Comparison of ENCODE assay signal across 8 cellular contexts in the genomic region with DNA sequence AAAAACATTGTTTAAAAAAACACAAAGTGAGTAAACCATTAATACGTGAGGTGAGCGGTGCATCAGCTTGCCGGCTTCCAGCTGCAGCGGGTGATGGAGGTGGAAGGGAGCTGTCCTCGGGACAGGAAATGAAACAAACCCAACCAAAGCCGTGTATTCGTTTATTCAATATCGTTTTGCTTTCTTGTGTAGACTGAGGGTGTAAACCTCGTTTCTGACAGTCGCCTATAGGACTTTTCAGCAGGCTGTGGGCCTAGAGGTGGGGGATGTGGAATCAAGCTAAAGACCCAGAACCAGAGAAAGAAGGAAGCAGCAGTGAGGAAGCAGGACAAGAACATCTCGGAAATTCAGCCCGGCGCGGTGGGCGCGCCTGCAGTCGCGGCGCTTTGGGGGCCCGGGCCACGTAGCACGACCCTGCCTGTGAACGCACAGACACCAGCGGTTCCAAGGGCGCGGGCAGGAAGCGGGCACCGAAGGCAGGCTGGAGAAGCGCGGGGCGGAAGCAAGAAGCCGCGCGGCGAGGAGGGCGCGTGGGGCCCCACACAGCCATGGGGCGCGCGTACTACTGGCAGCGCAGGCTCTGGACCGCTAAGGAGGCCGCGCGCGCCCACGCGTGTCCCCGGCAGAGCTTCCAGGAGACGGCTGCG. TPM values are rescaled to one million over a fixed set of nuclear protein-coding genes. Genes with fewer than 3 reads are reported as not detected.
A peak's percentile ranks its signal among the peaks of the same experiment; 100 is the strongest.
DNase-seq lines count a peak whose midpoint lies in the region; ATAC-seq and TF ChIP-seq lines count a peak whose summit lies in the region.

No MANE protein-coding gene starts in this region.

- TF ChIP-seq CTCF in retinal pigment epithelial cell (conservative IDR thresholded peaks at IDR 0.05; ENCODE audit: low read depth, low read length): no peak

- H3K27ac Mint-ChIP-seq in activated CD4-positive, alpha-beta memory T cell treated with anti-CD3 and anti-CD28 coated beads, Interleukin-2, amount 10 ng/mL, durations not matched to agents 7 days and 5 days: peak overlapping the region; percentile 96

- H3K4me3 ChIP-seq in retinal pigment epithelial cell (ENCODE audit: low read length): peak overlapping the region; percentile 51

- peak overlapping the region; percentile 88 for H3K4me3 Mint-ChIP-seq in activated CD4-positive, alpha-beta memory T cell treated with anti-CD3 and anti-CD28 coated beads, Interleukin-2, amount 10 ng/mL, durations not matched to agents 7 days and 5 days

- peaks cover 23% of the 10 kb centered on the region for H3K27me3 Mint-ChIP-seq in activated CD4-positive, alpha-beta memory T cell treated with anti-CD3 and anti-CD28 coated beads, Interleukin-2, amount 10 ng/mL, durations not matched to agents 7 days and 5 days

- H3K4me1 Mint-ChIP-seq in activated CD4-positive, alpha-beta memory T cell treated with anti-CD3 and anti-CD28 coated beads, Interleukin-2, amount 10 ng/mL, durations not matched to agents 7 days and 5 days: peaks cover 35% of the 10 kb centered on the region

- POLR2A ChIA-PET in activated CD4-positive, alpha-beta memory T cell treated with anti-CD3 and anti-CD28 coated beads, Interleukin-2, amount 10 ng/mL, durations not matched to agents 7 days and 5 days (lab: Charles Lee): interaction anchor here (0.6 to 2.3 kb wide), 8 partner anchors 81 to 965 kb away, joined by 3 to 9 read pairs (median 4); no protein-coding TSS in a partner anchor

- peak; percentile 46 for ATAC-seq in HG03432 (IDR thresholded peaks at IDR 0.05; ENCODE audit: unreplicated experiment)

- peaks cover 26% of the 10 kb centered on the region for H3K9me3 Mint-ChIP-seq in activated CD4-positive, alpha-beta memory T cell treated with anti-CD3 and anti-CD28 coated beads, Interleukin-2, amount 10 ng/mL, durations not matched to agents 7 days and 5 days

- peak; percentile 10 for DNase-seq in activated CD4-positive, CD25-positive, alpha-beta regulatory T cell treated with anti-CD3 and anti-CD28 coated beads, Interleukin-2, amount 50 U/mL, for 16 hours (ENCODE audit: low read depth, low spot score)
- no peak for DNase-seq in activated CD4-positive, CD25-positive, alpha-beta regulatory T cell treated with anti-CD3 and anti-CD28 coated beads, Interleukin-2, amount 50 U/mL, for 72 hours
- DNase-seq in activated CD4-positive, alpha-beta memory T cell treated with anti-CD3 and anti-CD28 coated beads, Interleukin-2, amount 10 ng/mL, durations not matched to agents 7 days and 5 days: no peak
- peak; percentile 19 for DNase-seq in foreskin melanocyte
- DNase-seq in retinal pigment epithelial cell (ENCODE audit: low read depth): no peak
- DNase-seq in HK-2 (ENCODE audit: unreplicated experiment): no peak
- DNase-seq in NCI-H510A (lab: John Stamatoyannopoulos, UW): no peak

- H3K36me3 Mint-ChIP-seq in activated CD4-positive, alpha-beta memory T cell treated with anti-CD3 and anti-CD28 coated beads, Interleukin-2, amount 10 ng/mL, durations not matched to agents 7 days and 5 days (ENCODE audit: low read depth): peaks cover 35% of the 10 kb centered on the region

- CTCF ChIA-PET in activated CD4-positive, alpha-beta memory T cell treated with anti-CD3 and anti-CD28 coated beads, Interleukin-2, amount 10 ng/mL, durations not matched to agents 7 days and 5 days (lab: Charles Lee): no interaction called here

RNA-seq across cellular contexts. Expression of gene ATP9B, which starts 0.8 kb away (rescaled TPM):
- 10 to 100 TPM; 25.7 to 27.2 TPM for total RNA-seq in activated CD4-positive, alpha-beta memory T cell treated with anti-CD3 and anti-CD28 coated beads, Interleukin-2, amount 10 ng/mL, durations not matched to agents 7 days and 5 days

Comparison
In these comparisons a context has a peak if more than half of its experiments do, and no peak if none do; other contexts are left out.
1. DNase-seq: peak in activated CD4-positive, CD25-positive, alpha-beta regulatory T cell treated with anti-CD3 and anti-CD28 coated beads, Interleukin-2, amount 50 U/mL, for 16 hours (single experiment) and foreskin melanocyte (single experiment); none in activated CD4-positive, CD25-positive, alpha-beta regulatory T cell treated with anti-CD3 and anti-CD28 coated beads, Interleukin-2, amount 50 U/mL, for 72 hours (single experiment), activated CD4-positive, alpha-beta memory T cell treated with anti-CD3 and anti-CD28 coated beads, Interleukin-2, amount 10 ng/mL, durations not matched to agents 7 days and 5 days (single experiment), retinal pigment epithelial cell (single experiment), HK-2 (single experiment) and NCI-H510A (single experiment).